8 cellular contexts compared by ENCODE assay signal in genomic region chr13:52012512-52012836, GRCh38. TPM values are rescaled to one million over a fixed set of nuclear protein-coding genes. Genes with fewer than 3 reads are reported as not detected.
A peak's percentile ranks its signal among the peaks of the same experiment; 100 is the strongest.
DNase-seq lines count a peak whose midpoint lies in the region.

No MANE protein-coding gene starts in this region.

- H3K4me1 ChIP-seq in subcutaneous abdominal adipose tissue (ENCODE audit: control insufficient read depth in 5 of 5, insufficient read depth in 5 of 5, low read length in 5 of 5): peaks cover 3 to 26% (median 25%) of the 10 kb centered on the region in 5 donors

- H3K27me3 ChIP-seq in subcutaneous abdominal adipose tissue (ENCODE audit: control insufficient read depth in 5 of 5, insufficient read depth in 4 of 5, low read length in 5 of 5): peaks cover 0 to 3% (median 0%) of the 10 kb centered on the region in 5 donors

- DNase-seq in T-helper 2 cell treated with Interferon-gamma antibody and Interleukin-4, amounts not matched to agents 5 μg/mL and 100 μg/mL, for 36 hours (ENCODE audit: low spot score): no peak
- DNase-seq in T-helper 2 cell (no peak), islet precursor cell (no peak), cerebellar nuclear complex (lab: John Stamatoyannopoulos, UW) (no peak)
- DNase-seq in activated CD4-positive, alpha-beta memory T cell treated with anti-CD3 and anti-CD28 coated beads, Interleukin-2, amount 10 ng/mL, durations not matched to agents 7 days and 5 days: no peak
- no peak for DNase-seq in stimulated activated CD4-positive, alpha-beta T cell treated with anti-CD3 and anti-CD28 coated beads, Interleukin-12 subunit alpha, Interleukin-12 subunit beta, amount 100 ng/mL, for 4 hours

- peaks cover 31% of the 10 kb centered on the region for H3K27me3 Mint-ChIP-seq in T-helper 2 cell treated with Interferon-gamma antibody and Interleukin-4, amounts not matched to agents 5 μg/mL and 100 μg/mL, for 36 hours (ENCODE audit: low read depth)
- peaks cover 29% of the 10 kb centered on the region for H3K27me3 Mint-ChIP-seq in activated CD4-positive, alpha-beta memory T cell treated with anti-CD3 and anti-CD28 coated beads, Interleukin-2, amount 10 ng/mL, durations not matched to agents 7 days and 5 days

- H3K4me3 ChIP-seq in iPS-18c (ENCODE audit: insufficient read depth, low read depth, low read length) (peak overlapping the region; percentile 87), subcutaneous abdominal adipose tissue (ENCODE audit: low read depth in 1 of 5, low read length in 5 of 5) (peak overlapping the region; percentile 91 to 100 (median 98))

- H3K27ac ChIP-seq in subcutaneous abdominal adipose tissue (ENCODE audit: low read depth, low read length): peak overlapping the region; percentile 70

- H3K9me3 ChIP-seq in iPS-18c (ENCODE audit: control insufficient read depth, insufficient read depth, low read length): peaks cover 2% of the 10 kb centered on the region
- H3K9me3 ChIP-seq in subcutaneous abdominal adipose tissue (ENCODE audit: control insufficient read depth in 5 of 5, low read length in 5 of 5): no peaks in the 10 kb centered on the region

- peaks cover 17% of the 10 kb centered on the region for H3K4me1 Mint-ChIP-seq in T-helper 2 cell treated with Interferon-gamma antibody and Interleukin-4, amounts not matched to agents 5 μg/mL and 100 μg/mL, for 36 hours (ENCODE audit: low read depth)
- peaks cover 15% of the 10 kb centered on the region for H3K4me1 Mint-ChIP-seq in activated CD4-positive, alpha-beta memory T cell treated with anti-CD3 and anti-CD28 coated beads, Interleukin-2, amount 10 ng/mL, durations not matched to agents 7 days and 5 days

- CTCF ChIA-PET in activated CD4-positive, alpha-beta memory T cell treated with anti-CD3 and anti-CD28 coated beads, Interleukin-2, amount 10 ng/mL, durations not matched to agents 7 days and 5 days (lab: Charles Lee): interaction anchor here (1.3 to 2.0 kb wide), 5 partner anchors 10 to 117 kb away, joined by 3 to 6 read pairs (median 4); no protein-coding TSS in a partner anchor

- peak overlapping the region; percentile 100 for H3K4me3 Mint-ChIP-seq in T-helper 2 cell treated with Interferon-gamma antibody and Interleukin-4, amounts not matched to agents 5 μg/mL and 100 μg/mL, for 36 hours
- peak overlapping the region; percentile 98 for H3K4me3 Mint-ChIP-seq in activated CD4-positive, alpha-beta memory T cell treated with anti-CD3 and anti-CD28 coated beads, Interleukin-2, amount 10 ng/mL, durations not matched to agents 7 days and 5 days

- peaks cover 9% of the 10 kb centered on the region for H3K36me3 Mint-ChIP-seq in T-helper 2 cell treated with Interferon-gamma antibody and Interleukin-4, amounts not matched to agents 5 μg/mL and 100 μg/mL, for 36 hours (ENCODE audit: low read depth)
- peaks cover 19% of the 10 kb centered on the region for H3K36me3 Mint-ChIP-seq in activated CD4-positive, alpha-beta memory T cell treated with anti-CD3 and anti-CD28 coated beads, Interleukin-2, amount 10 ng/mL, durations not matched to agents 7 days and 5 days (ENCODE audit: low read depth)

- peaks cover 0 to 5% (median 0%) of the 10 kb centered on the region in 5 donors for H3K36me3 ChIP-seq in subcutaneous abdominal adipose tissue (ENCODE audit: control insufficient read depth in 5 of 5, insufficient read depth in 5 of 5, low read length in 5 of 5)

- H3K9ac ChIP-seq in subcutaneous abdominal adipose tissue (ENCODE audit: low read length in 5 of 5): peak overlapping the region; percentile 79 to 96 (median 93)

- no peaks in the 10 kb centered on the region for H3K9me3 Mint-ChIP-seq in T-helper 2 cell treated with Interferon-gamma antibody and Interleukin-4, amounts not matched to agents 5 μg/mL and 100 μg/mL, for 36 hours
- no peaks in the 10 kb centered on the region for H3K9me3 Mint-ChIP-seq in activated CD4-positive, alpha-beta memory T cell treated with anti-CD3 and anti-CD28 coated beads, Interleukin-2, amount 10 ng/mL, durations not matched to agents 7 days and 5 days

- H3K27ac Mint-ChIP-seq in T-helper 2 cell treated with Interferon-gamma antibody and Interleukin-4, amounts not matched to agents 5 μg/mL and 100 μg/mL, for 36 hours: peak overlapping the region; percentile 94
- H3K27ac Mint-ChIP-seq in activated CD4-positive, alpha-beta memory T cell treated with anti-CD3 and anti-CD28 coated beads, Interleukin-2, amount 10 ng/mL, durations not matched to agents 7 days and 5 days: peak overlapping the region; percentile 78

- POLR2A ChIA-PET in activated CD4-positive, alpha-beta memory T cell treated with anti-CD3 and anti-CD28 coated beads, Interleukin-2, amount 10 ng/mL, durations not matched to agents 7 days and 5 days (lab: Charles Lee): interaction anchor here (0.7 to 2.7 kb wide), 13 partner anchors 10 to 640 kb away, joined by 3 to 8 read pairs (median 4); partner anchors contain the start of genes NEK3 and SUGT1

RNA-seq across cellular contexts. Expression of gene ALG11, which starts 0.3 kb away (rescaled TPM):
- 10 to 100 TPM; 24.0 to 28.9 TPM for total RNA-seq in activated CD4-positive, alpha-beta memory T cell treated with anti-CD3 and anti-CD28 coated beads, Interleukin-2, amount 10 ng/mL, durations not matched to agents 7 days and 5 days

RNA-seq across cellular contexts. Expression of gene ATP7B, which starts 1.2 kb away (rescaled TPM):
- under 1 TPM; 0.78 to 0.88 TPM for total RNA-seq in activated CD4-positive, alpha-beta memory T cell treated with anti-CD3 and anti-CD28 coated beads, Interleukin-2, amount 10 ng/mL, durations not matched to agents 7 days and 5 days

RNA-seq across cellular contexts. Expression of gene UTP14C, which starts 12.0 kb away (rescaled TPM):
- total RNA-seq in activated CD4-positive, alpha-beta memory T cell treated with anti-CD3 and anti-CD28 coated beads, Interleukin-2, amount 10 ng/mL, durations not matched to agents 7 days and 5 days: 1 to 10 TPM; 9.4 to 10.0 TPM
